Comparison of ENCODE assay signal across 1 cellular context in genomic region chr7:157513162-157513621, GRCh38.
TF ChIP-seq lines count a peak whose summit lies in the region.

No MANE protein-coding gene starts in this region.

TF ChIP-seq in IMR-90, 13 proteins besides CTCF, POLR2A, EP300 and RAD21:
- TF ChIP-seq NFE2L2 (IDR thresholded peaks at IDR 0.05; ENCODE audit: low read depth, low read length) (no peak), RCOR1 (IDR thresholded peaks at IDR 0.05; ENCODE audit: insufficient replicate concordance, low read length) (no peak), CEBPB (IDR thresholded peaks at IDR 0.05; ENCODE audit: low read depth, low read length) (no peak), FOS (IDR thresholded peaks at IDR 0.05; ENCODE audit: low read depth, low read length) (no peak), MAFK (IDR thresholded peaks at IDR 0.05; ENCODE audit: low read depth, low read length) (no peak), BHLHE40 (IDR thresholded peaks at IDR 0.05; ENCODE audit: low read depth, low read length) (no peak), USF2 (IDR thresholded peaks at IDR 0.05; ENCODE audit: low read depth, low read length) (no peak), RFX5 (IDR thresholded peaks at IDR 0.05; ENCODE audit: low read depth, low read length) (no peak), CHD1 (IDR thresholded peaks at IDR 0.05; ENCODE audit: low read depth, low read length) (no peak), SMC3 (IDR thresholded peaks at IDR 0.05; ENCODE audit: low read depth, low read length) (no peak), ELK1 (IDR thresholded peaks at IDR 0.05; ENCODE audit: borderline replicate concordance, low read depth, low read length) (no peak), MXI1 (IDR thresholded peaks at IDR 0.05; ENCODE audit: borderline replicate concordance, low read depth, low read length) (no peak), MAZ (IDR thresholded peaks at IDR 0.05; ENCODE audit: borderline replicate concordance, low read depth, low read length) (no peak)
